Comparison of ENCODE assay signal across 13 cellular contexts in genomic region chr12:120015313-120015712, GRCh38. TPM values are rescaled to one million over a fixed set of nuclear protein-coding genes. Genes with fewer than 3 reads are reported as not detected.
DNase-seq lines count a peak whose midpoint lies in the region; ATAC-seq lines count a peak whose summit lies in the region.
"Had no signal": no experiment of that assay in that cellular context is flagged by ENCODE, and none has a peak within 500 bp of the region (broad histone marks: within the 10 kb centered on the region; RNA-seq: fewer than 3 reads in every experiment).

No MANE protein-coding gene starts in this region.

- H3K4me1 Mint-ChIP-seq in T-helper 2 cell treated with Interferon-gamma antibody and Interleukin-4, amounts not matched to agents 5 μg/mL and 100 μg/mL, for 36 hours (ENCODE audit: low read depth): peaks cover 59% of the 10 kb centered on the region
- H3K4me1 Mint-ChIP-seq in naive thymus-derived CD8-positive, alpha-beta T cell: peaks cover 28 to 70% (median 59%) of the 10 kb centered on the region in 4 donors
- peaks cover 25 to 46% of the 10 kb centered on the region in 2 donors for H3K4me1 Mint-ChIP-seq in stimulated activated naive B cell treated with anti-CD40 and anti-IgM and Interleukin-4, amounts not matched to agents 10 μg/mL and 1 μg/mL and 100 μg/mL, for 72 hours

- H3K27ac ChIP-seq in SJCRH30: no peak overlapping the region
- H3K27ac ChIP-seq: breast epithelium, testis had no signal

- H3K36me3 Mint-ChIP-seq in T-helper 2 cell treated with Interferon-gamma antibody and Interleukin-4, amounts not matched to agents 5 μg/mL and 100 μg/mL, for 36 hours (ENCODE audit: low read depth): peaks cover 32% of the 10 kb centered on the region
- no peaks in the 10 kb centered on the region for H3K36me3 Mint-ChIP-seq in naive thymus-derived CD8-positive, alpha-beta T cell
- H3K36me3 Mint-ChIP-seq in stimulated activated naive B cell treated with anti-CD40 and anti-IgM and Interleukin-4, amounts not matched to agents 10 μg/mL and 1 μg/mL and 100 μg/mL, for 72 hours: peaks cover 11% of the 10 kb centered on the region in 2 donors

- peak overlapping the region; percentile 95 for H3K27ac Mint-ChIP-seq in T-helper 2 cell treated with Interferon-gamma antibody and Interleukin-4, amounts not matched to agents 5 μg/mL and 100 μg/mL, for 36 hours
- peak overlapping the region; percentile 92 to 99 (median 96) for H3K27ac Mint-ChIP-seq in naive thymus-derived CD8-positive, alpha-beta T cell
- H3K27ac Mint-ChIP-seq in stimulated activated naive B cell treated with anti-CD40 and anti-IgM and Interleukin-4, amounts not matched to agents 10 μg/mL and 1 μg/mL and 100 μg/mL, for 72 hours: peak overlapping the region; percentile 90

- POLR2A ChIA-PET in naive thymus-derived CD8-positive, alpha-beta T cell (lab: Charles Lee): interaction anchor here (0.9 to 2.5 kb wide), 5 partner anchors 9 to 72 kb away, joined by 3 to 35 read pairs (median 5); partner anchors contain the start of gene BICDL1

- no peaks in the 10 kb centered on the region for H3K4me1 ChIP-seq in SJCRH30
- H3K4me1 ChIP-seq: breast epithelium, testis had no signal

- H3K27me3 ChIP-seq in SJCRH30: 0 out of 2 replicates have a peak, but pooled peaks cover 3% of the 10 kb centered on the region
- H3K27me3 ChIP-seq: breast epithelium, testis had no signal

- peak overlapping the region; percentile 74 for H3K4me3 Mint-ChIP-seq in T-helper 2 cell treated with Interferon-gamma antibody and Interleukin-4, amounts not matched to agents 5 μg/mL and 100 μg/mL, for 36 hours
- peak overlapping the region; percentile 16 to 75 (median 60) for H3K4me3 Mint-ChIP-seq in naive thymus-derived CD8-positive, alpha-beta T cell
- H3K4me3 Mint-ChIP-seq in stimulated activated naive B cell treated with anti-CD40 and anti-IgM and Interleukin-4, amounts not matched to agents 10 μg/mL and 1 μg/mL and 100 μg/mL, for 72 hours: peak overlapping the region; percentile 8 to 46

- H3K4me3 ChIP-seq in SJCRH30: no peak overlapping the region
- H3K4me3 ChIP-seq: breast epithelium, mucosa of descending colon, testis had no signal

- H3K36me3 ChIP-seq in SJCRH30: no peaks in the 10 kb centered on the region
- H3K36me3 ChIP-seq: breast epithelium had no signal

- no peaks in the 10 kb centered on the region for H3K27me3 Mint-ChIP-seq in T-helper 2 cell treated with Interferon-gamma antibody and Interleukin-4, amounts not matched to agents 5 μg/mL and 100 μg/mL, for 36 hours (ENCODE audit: low read depth)
- H3K27me3 Mint-ChIP-seq in naive thymus-derived CD8-positive, alpha-beta T cell: no peaks in the 10 kb centered on the region
- no peaks in the 10 kb centered on the region for H3K27me3 Mint-ChIP-seq in stimulated activated naive B cell treated with anti-CD40 and anti-IgM and Interleukin-4, amounts not matched to agents 10 μg/mL and 1 μg/mL and 100 μg/mL, for 72 hours

- DNase-seq in T-helper 2 cell treated with Interferon-gamma antibody and Interleukin-4, amounts not matched to agents 5 μg/mL and 100 μg/mL, for 36 hours (ENCODE audit: low spot score): peak; percentile 70
- DNase-seq in activated T-cell treated with anti-CD3 and anti-CD28 coated beads for 48 hours (ENCODE audit: low read depth): peak; percentile 47
- peak in 7 of 10 donors; percentile 16 to 47 (median 35) for DNase-seq in naive thymus-derived CD8-positive, alpha-beta T cell
- DNase-seq in stimulated activated naive B cell treated with anti-CD40 and anti-IgM and Interleukin-4, amounts not matched to agents 10 μg/mL and 1 μg/mL and 100 μg/mL, for 72 hours: peak; percentile 54
- no peak for DNase-seq in SJCRH30
- DNase-seq in NCI-H345 treated with DMSO at 0.1 percent for 48 hours (lab: John Stamatoyannopoulos, UW; ENCODE audit: unreplicated experiment): no peak
- no peak for DNase-seq in iPS-NIHi11 (ENCODE audit: low spot score)
- DNase-seq in ureter (ENCODE audit: low spot score): no peak
- DNase-seq: erythroblast, mucosa of descending colon, NCI-H146, testis had no signal

- H3K9me3 ChIP-seq in SJCRH30 (replicated peaks): no peaks in the 10 kb centered on the region
- H3K9me3 ChIP-seq: breast epithelium, mucosa of descending colon, testis had no signal

- peak; percentile 5 to 8 for ATAC-seq in naive thymus-derived CD8-positive, alpha-beta T cell
- peak; percentile 45 to 60 for ATAC-seq in stimulated activated naive B cell treated with anti-CD40 and anti-IgM and Interleukin-4, amounts not matched to agents 10 μg/mL and 1 μg/mL and 100 μg/mL, for 72 hours (replicated peaks)
- ATAC-seq: mucosa of descending colon had no signal

- peaks cover 4% of the 10 kb centered on the region for H3K9me3 Mint-ChIP-seq in T-helper 2 cell treated with Interferon-gamma antibody and Interleukin-4, amounts not matched to agents 5 μg/mL and 100 μg/mL, for 36 hours
- peaks cover 0 to 2% (median 0%) of the 10 kb centered on the region in 9 donors for H3K9me3 Mint-ChIP-seq in naive thymus-derived CD8-positive, alpha-beta T cell
- no peaks in the 10 kb centered on the region for H3K9me3 Mint-ChIP-seq in stimulated activated naive B cell treated with anti-CD40 and anti-IgM and Interleukin-4, amounts not matched to agents 10 μg/mL and 1 μg/mL and 100 μg/mL, for 72 hours

RNA-seq across cellular contexts. Expression of gene BICDL1, which starts 26.3 kb away (rescaled TPM):
- 100 to 1,000 TPM; 147 to 157 TPM for total RNA-seq in naive thymus-derived CD8-positive, alpha-beta T cell
- polyA plus RNA-seq in naive thymus-derived CD8-positive, alpha-beta T cell: 1 to 10 TPM; 1.2 to 1.9 (median 1.4) TPM
- 0.18 TPM in 1 of 2 replicates, not detected in the other for total RNA-seq in SJCRH30 (2014; rRNA removed; shearing (Covaris generic))
- 17.2 TPM for total RNA-seq in ureter

Comparison
In these comparisons a context has a peak if more than half of its experiments do, and no peak if none do; other contexts are left out.
1. DNase-seq: peak in T-helper 2 cell treated with Interferon-gamma antibody and Interleukin-4, amounts not matched to agents 5 μg/mL and 100 μg/mL, for 36 hours (single experiment), activated T-cell treated with anti-CD3 and anti-CD28 coated beads for 48 hours (single experiment), naive thymus-derived CD8-positive, alpha-beta T cell (7 of 10) and stimulated activated naive B cell treated with anti-CD40 and anti-IgM and Interleukin-4, amounts not matched to agents 10 μg/mL and 1 μg/mL and 100 μg/mL, for 72 hours (single experiment); none in SJCRH30 (0 of 2), NCI-H345 treated with DMSO at 0.1 percent for 48 hours (single experiment), iPS-NIHi11 (single experiment) and ureter (single experiment).
2. RNA of gene BICDL1, which starts 26.3 kb away (total RNA-seq): 147 to 157 TPM in naive thymus-derived CD8-positive, alpha-beta T cell and 17.2 TPM in ureter (single experiment); 0.18 TPM in SJCRH30; every median in the first group is over 10 times any median in the second.
3. Peak in every context shown above with its lines, with median percentiles within 50 percentile points of each other: H3K27ac Mint-ChIP-seq and H3K4me3 Mint-ChIP-seq.